Comparison of ENCODE assay signal across 7 cellular contexts in the genomic region with DNA sequence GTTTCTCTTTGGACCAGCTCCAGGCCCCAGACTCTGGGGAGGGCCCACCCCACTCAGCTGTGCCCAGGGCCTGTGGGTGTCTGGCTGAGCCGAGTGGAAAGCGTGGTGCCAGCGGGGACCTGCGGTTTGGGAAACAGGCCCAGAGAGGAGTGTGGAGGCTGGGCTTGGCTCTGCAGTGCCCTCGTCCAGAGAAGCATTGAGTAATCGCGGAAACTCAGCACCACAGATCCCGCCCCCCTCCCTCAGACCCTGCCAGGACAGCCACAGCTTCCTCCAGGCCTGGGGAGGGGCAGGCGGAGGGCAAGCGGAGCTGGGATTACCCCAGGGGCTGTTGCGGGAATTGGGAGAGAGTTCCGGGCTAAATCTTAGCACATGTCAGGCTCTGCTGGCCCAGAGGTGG. TPM values are rescaled to one million over a fixed set of nuclear protein-coding genes. Genes with fewer than 3 reads are reported as not detected.
A peak's percentile ranks its signal among the peaks of the same experiment; 100 is the strongest.
DNase-seq lines count a peak whose midpoint lies in the region; TF ChIP-seq lines count a peak whose summit lies in the region.

No MANE protein-coding gene starts in this region.

- H3K27ac ChIP-seq in right atrium auricular region, result peak overlapping the region; percentile 84

- no peak overlapping the region for H3K4me3 ChIP-seq in right atrium auricular region
- H3K4me3 ChIP-seq in skeletal muscle cell (ENCODE audit: low read depth, low read length), result no peak overlapping the region
- H3K4me3 ChIP-seq in BE2C (ENCODE audit: low read depth, low read length), result no peak overlapping the region

- no peak for TF ChIP-seq CTCF in right atrium auricular region (IDR thresholded peaks at IDR 0.05)
- no peak for TF ChIP-seq CTCF in BE2C (IDR thresholded peaks at IDR 0.05; ENCODE audit: low read depth, low read length)

- H3K9me3 ChIP-seq in right atrium auricular region (no peaks in the 10 kb centered on the region), BE2C (no peaks in the 10 kb centered on the region)

- no peaks in the 10 kb centered on the region for H3K36me3 ChIP-seq in right atrium auricular region
- H3K36me3 ChIP-seq in BE2C, result no peaks in the 10 kb centered on the region

- H3K27me3 ChIP-seq in right atrium auricular region (no peaks in the 10 kb centered on the region), BE2C (no peaks in the 10 kb centered on the region)

- peaks cover 0 to 39% of the 10 kb centered on the region in 2 donors for H3K4me1 ChIP-seq in right atrium auricular region
- H3K4me1 ChIP-seq in BE2C, result peaks cover 8% of the 10 kb centered on the region

- DNase-seq in HT1080 (ENCODE audit: low read depth) (peak; percentile 91), amniotic stem cell (lab: John Stamatoyannopoulos, UW) (peak; percentile 77), right atrium auricular region (ENCODE audit: low spot score) (peak; percentile 95), skeletal muscle cell (ENCODE audit: low read depth) (peak; percentile 80), BE2C (no peak), NCI-H1694 (lab: John Stamatoyannopoulos, UW) (no peak)
- DNase-seq in stimulated activated CD4-positive, alpha-beta T cell treated with anti-CD3 and anti-CD28 coated beads, Interleukin-12 subunit alpha, Interleukin-12 subunit beta, amount 100 ng/mL, for 4 hours, result no peak

RNA-seq across cellular contexts. Expression of a gene that starts 14.6 kb away (rescaled TPM):
- total RNA-seq in HT1080 (2014; rRNA removed; shearing (Covaris generic)), result 37.7 and 48.3 TPM in 2 replicates
- 64.3 and 65.2 TPM in 2 replicates for polyA plus RNA-seq in HT1080 (2015; cell fraction: cytosol; rRNA removed)
- polyA plus RNA-seq in HT1080 (2015; cell fraction: nucleus; rRNA removed), result 27.6 and 36.9 TPM in 2 replicates
- 10 to 100 TPM; 35.1 to 39.6 TPM for total RNA-seq in right atrium auricular region
- polyA plus RNA-seq in BE2C (2012; ENCODE audit: insufficient read depth, insufficient read length, low read depth), result 19.3 TPM

RNA-seq across cellular contexts. Expression of a gene that starts 51.4 kb away (rescaled TPM):
- 3.5 and 3.9 TPM in 2 replicates for total RNA-seq in HT1080 (2014; rRNA removed; shearing (Covaris generic))
- 3.1 and 3.3 TPM in 2 replicates for polyA plus RNA-seq in HT1080 (2015; cell fraction: cytosol; rRNA removed)
- 4.8 and 6.9 TPM in 2 replicates for polyA plus RNA-seq in HT1080 (2015; cell fraction: nucleus; rRNA removed)
- 1 to 10 TPM; 3.6 to 9.8 TPM for total RNA-seq in right atrium auricular region
- 8.0 TPM for polyA plus RNA-seq in BE2C (2012; ENCODE audit: insufficient read depth, insufficient read length, low read depth)

Comparison
In these comparisons a context has a peak if more than half of its experiments do, and no peak if none do; other contexts are left out.
1. DNase-seq: peak in HT1080 (single experiment), amniotic stem cell (single experiment), right atrium auricular region (single experiment) and skeletal muscle cell (single experiment); none in stimulated activated CD4-positive, alpha-beta T cell treated with anti-CD3 and anti-CD28 coated beads, Interleukin-12 subunit alpha, Interleukin-12 subunit beta, amount 100 ng/mL, for 4 hours (single experiment), BE2C (single experiment) and NCI-H1694 (single experiment).